8 cellular contexts compared by ENCODE assay signal in the genomic region with DNA sequence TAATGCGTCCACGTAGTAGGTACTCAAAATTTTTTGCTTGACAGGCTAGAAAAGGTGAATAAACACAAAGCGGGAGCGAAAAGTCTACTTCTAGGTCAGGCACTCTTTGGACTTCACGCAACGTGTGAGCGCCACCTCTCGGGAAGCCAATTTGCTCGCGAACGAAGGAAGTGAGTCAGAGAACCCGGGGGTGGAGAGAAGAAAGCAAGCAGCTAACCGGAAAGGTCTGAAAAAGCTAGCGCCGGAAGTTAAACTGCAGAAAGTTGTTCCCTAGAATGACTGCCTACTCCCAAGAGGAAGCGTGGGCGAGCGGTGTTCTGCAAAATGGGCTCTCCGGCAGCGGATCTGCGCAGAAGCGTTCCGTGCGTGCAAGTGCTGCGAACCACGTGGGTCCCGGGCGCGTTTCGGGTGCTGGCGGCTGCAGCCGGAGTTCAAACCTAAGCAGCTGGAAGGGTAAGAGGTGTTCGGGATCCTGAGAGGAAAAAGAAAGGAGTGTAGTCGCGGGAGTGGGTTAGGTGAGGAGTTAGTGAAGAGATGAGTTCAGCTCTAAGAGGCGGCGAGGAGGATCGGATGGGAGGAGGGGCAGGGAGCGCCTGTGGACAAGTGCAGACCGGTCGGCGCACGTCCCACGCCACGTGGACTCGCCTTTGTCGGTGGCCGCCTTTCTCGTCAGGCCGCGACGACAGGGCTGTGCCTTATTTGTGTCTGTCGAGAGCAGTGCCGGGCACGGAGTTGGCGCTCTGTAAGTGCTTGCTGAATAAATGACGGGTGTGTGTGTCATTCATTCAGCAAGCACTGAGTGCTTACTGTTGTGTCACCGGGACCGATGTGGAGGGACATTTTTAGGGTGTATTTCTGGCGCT. TPM values are rescaled to one million over a fixed set of nuclear protein-coding genes. Genes with fewer than 3 reads are reported as not detected.
DNase-seq lines count a peak whose midpoint lies in the region; ATAC-seq and TF ChIP-seq lines count a peak whose summit lies in the region.

NME1 (plus strand) TSS at position 350 of the 863 bp plus-strand sequence. CDS start 2,096 bp downstream, outside the sequence.

- DNase-seq in NCI-H526 (lab: John Stamatoyannopoulos, UW) (peak; percentile 99), dedifferentiated amniotic fluid mesenchymal stem cell (ENCODE audit: extremely low spot score) (peak; percentile 100), left lobe of liver (ENCODE audit: low spot score) (peak; percentile 97)
- DNase-seq in activated CD4-positive, alpha-beta T cell treated with anti-CD3 and anti-CD28 coated beads, Interleukin-2, amount 10 ng/mL, durations not matched to agents 24 days and 14 days = peak; percentile 100
- DNase-seq in stimulated activated CD4-positive, alpha-beta T cell treated with anti-CD3 and anti-CD28 coated beads, Interleukin-2, amount 100 ng/mL, for 4 hours (ENCODE audit: low read depth) = peak; percentile 96

- H3K27ac ChIP-seq in C4-2B = peak within 1 kb of the TSS; percentile 89

- H3K27ac Mint-ChIP-seq in activated CD4-positive, alpha-beta T cell treated with anti-CD3 and anti-CD28 coated beads, Interleukin-2, amount 10 ng/mL, durations not matched to agents 24 days and 14 days = no peak within 1 kb of the TSS

- H3K27me3 Mint-ChIP-seq in activated CD4-positive, alpha-beta T cell treated with anti-CD3 and anti-CD28 coated beads, Interleukin-2, amount 10 ng/mL, durations not matched to agents 24 days and 14 days = no peaks in the 10 kb centered on the region

- H3K4me3 Mint-ChIP-seq in activated CD4-positive, alpha-beta T cell treated with anti-CD3 and anti-CD28 coated beads, Interleukin-2, amount 10 ng/mL, durations not matched to agents 24 days and 14 days = no peak within 1 kb of the TSS

- intact Hi-C loops in activated CD4-positive, alpha-beta T cell treated with anti-CD3 and anti-CD28 coated beads, Interleukin-2, amount 10 ng/mL, durations not matched to agents 24 days and 14 days (cut with micrococcal nuclease) = loop anchor here (1.0 to 5.0 kb wide), 7 partner anchors 13 to 446 kb away; partner anchors contain the start of genes ANKRD40, MBTD1, NME2 and TOB1

- ATAC-seq in GM19324 (IDR thresholded peaks at IDR 0.05; ENCODE audit: low FRiP score, unreplicated experiment) = peak; percentile 97
- ATAC-seq in HG03469 (IDR thresholded peaks at IDR 0.05; ENCODE audit: unreplicated experiment) = peak; percentile 93
- ATAC-seq in left lobe of liver = peak; percentile 92

- peaks cover 23% of the 10 kb centered on the region for H3K4me1 Mint-ChIP-seq in activated CD4-positive, alpha-beta T cell treated with anti-CD3 and anti-CD28 coated beads, Interleukin-2, amount 10 ng/mL, durations not matched to agents 24 days and 14 days

- no peaks in the 10 kb centered on the region for H3K9me3 Mint-ChIP-seq in activated CD4-positive, alpha-beta T cell treated with anti-CD3 and anti-CD28 coated beads, Interleukin-2, amount 10 ng/mL, durations not matched to agents 24 days and 14 days

- H3K36me3 Mint-ChIP-seq in activated CD4-positive, alpha-beta T cell treated with anti-CD3 and anti-CD28 coated beads, Interleukin-2, amount 10 ng/mL, durations not matched to agents 24 days and 14 days (ENCODE audit: low read depth) = peaks cover 29% of the 10 kb centered on the region

- TF ChIP-seq CTCF in C4-2B (conservative IDR thresholded peaks at IDR 0.05) = peak; percentile 94

RNA-seq across cellular contexts. Expression of gene NME1, which starts in this region (rescaled TPM):
- 447 and 455 TPM in 2 replicates for total RNA-seq in activated CD4-positive, alpha-beta T cell treated with anti-CD3 and anti-CD28 coated beads, Interleukin-2, amount 10 ng/mL, durations not matched to agents 24 days and 14 days
- 51.9 TPM for total RNA-seq in left lobe of liver

Comparison
In these comparisons a context has a peak if more than half of its experiments do, and no peak if none do; other contexts are left out.
1. Peak in every context shown above with its lines: DNase-seq, ATAC-seq and H3K27ac ChIP-seq.